15 cellular contexts compared by ENCODE assay signal in the genomic region with DNA sequence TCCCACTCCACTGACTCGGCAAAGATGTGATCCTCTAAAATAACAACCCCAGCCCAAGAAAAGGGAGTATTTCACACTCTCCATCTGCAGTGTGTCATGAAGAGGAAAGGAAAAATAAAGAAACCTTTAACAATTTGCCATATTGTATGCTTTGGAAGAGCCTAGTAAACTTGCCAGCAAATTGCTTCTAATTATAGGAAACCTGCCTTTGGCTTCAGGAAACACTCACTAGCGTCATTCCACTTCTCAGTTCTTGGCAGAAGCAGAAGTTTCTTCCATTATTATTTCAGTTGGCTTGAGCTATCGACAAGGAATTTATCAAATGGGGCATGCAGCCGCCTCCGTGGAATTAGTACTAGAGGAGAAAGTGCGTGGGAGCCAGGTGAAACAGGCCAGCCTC.
DNase-seq lines count a peak whose midpoint lies in the region; ATAC-seq and TF ChIP-seq lines count a peak whose summit lies in the region.
"Had no signal": no experiment of that assay in that cellular context is flagged by ENCODE, and none has a peak within 500 bp of the region (broad histone marks: within the 10 kb centered on the region; RNA-seq: fewer than 3 reads in every experiment).

No MANE protein-coding gene starts in this region.

- TF ChIP-seq CTCF in coronary artery (IDR thresholded peaks at IDR 0.05): no peak

- DNase-seq in NCI-H69 (lab: John Stamatoyannopoulos, UW): peak; percentile 11
- DNase-seq in coronary artery (ENCODE audit: low spot score): no peak
- peak in 2 of 3 donors; percentile 26 to 47 for DNase-seq in right cardiac atrium
- no peak for DNase-seq in aorta
- DNase-seq in kidney tubule cell (ENCODE audit: low spot score): no peak
- no peak for DNase-seq in amniotic stem cell (lab: John Stamatoyannopoulos, UW)
- DNase-seq: CD8-positive, alpha-beta memory T cell; HCEC 1CT; NCI-H1417 treated with DMSO at 0.1 percent for 48 hours; NCI-H2029; NCI-H524; OCI-M1 had no signal

- no peaks in the 10 kb centered on the region for H3K36me3 ChIP-seq in aorta (ENCODE audit: control insufficient read depth in 1 of 2, insufficient read depth in 2 of 2, low read length in 1 of 2)
- H3K36me3 ChIP-seq: BLaER1 had no signal

- H3K9me3 ChIP-seq in right cardiac atrium (ENCODE audit: control insufficient read depth, low read length): no peaks in the 10 kb centered on the region
- H3K9me3 ChIP-seq in aorta (ENCODE audit: control insufficient read depth, low read length): no peaks in the 10 kb centered on the region
- H3K9me3 ChIP-seq: BLaER1 had no signal

- intact Hi-C loops in right cardiac atrium (cut with DNase I): no loop called here
- intact Hi-C loops in aorta (cut with DNase I): no loop called here

- no peaks in the 10 kb centered on the region for H3K27me3 ChIP-seq in right cardiac atrium (ENCODE audit: control insufficient read depth, insufficient read depth)
- no peaks in the 10 kb centered on the region for H3K27me3 ChIP-seq in aorta (ENCODE audit: control insufficient read depth in 1 of 2, insufficient read depth in 2 of 2, low read length in 1 of 2)
- H3K27me3 ChIP-seq: BLaER1 had no signal

- H3K27ac ChIP-seq in coronary artery: peak overlapping the region; percentile 37 to 39
- no peak overlapping the region for H3K27ac ChIP-seq in right cardiac atrium (ENCODE audit: low read length)
- H3K27ac ChIP-seq in aorta (ENCODE audit: low read depth in 1 of 2, low read length in 2 of 2): no peak overlapping the region
- H3K27ac ChIP-seq: BLaER1, SK-N-MC had no signal

- 11% methylated on average over 6 of the region's 6 CpGs for WGBS in right cardiac atrium
- WGBS in aorta, 2 donors: 1 to 2% methylated on average over 6 of the region's 6 CpGs

- H3K4me1 ChIP-seq in right cardiac atrium (ENCODE audit: control insufficient read depth, insufficient read depth, low read length) (no peaks in the 10 kb centered on the region), aorta (ENCODE audit: control insufficient read depth in 1 of 2, insufficient read depth in 2 of 2, low read length in 2 of 2) (peaks cover 0 to 7% of the 10 kb centered on the region in 2 donors)
- H3K4me1 ChIP-seq: BLaER1 had no signal

- peak; percentile 33 to 75 for ATAC-seq in right cardiac atrium
- ATAC-seq in aorta (ENCODE audit: low FRiP score): peak; percentile 27
- ATAC-seq in GM21515 (IDR thresholded peaks at IDR 0.05; ENCODE audit: unreplicated experiment): no peak

- H3K4me3 ChIP-seq in coronary artery (no peak overlapping the region), right cardiac atrium (ENCODE audit: low read length) (no peak overlapping the region), aorta (ENCODE audit: low read length in 2 of 2) (no peak overlapping the region)
- H3K4me3 ChIP-seq: BLaER1, SK-N-MC had no signal

Comparison
In these comparisons a context has a peak if more than half of its experiments do, and no peak if none do; other contexts are left out.
1. DNase-seq: peak in NCI-H69 (single experiment) and right cardiac atrium (2 of 3); none in coronary artery (single experiment), aorta (0 of 2), kidney tubule cell (single experiment) and amniotic stem cell (single experiment).
2. H3K27ac ChIP-seq: peak in coronary artery (2 of 2); none in right cardiac atrium (single experiment) and aorta (0 of 2).